8 cellular contexts compared by ENCODE assay signal in the genomic region with DNA sequence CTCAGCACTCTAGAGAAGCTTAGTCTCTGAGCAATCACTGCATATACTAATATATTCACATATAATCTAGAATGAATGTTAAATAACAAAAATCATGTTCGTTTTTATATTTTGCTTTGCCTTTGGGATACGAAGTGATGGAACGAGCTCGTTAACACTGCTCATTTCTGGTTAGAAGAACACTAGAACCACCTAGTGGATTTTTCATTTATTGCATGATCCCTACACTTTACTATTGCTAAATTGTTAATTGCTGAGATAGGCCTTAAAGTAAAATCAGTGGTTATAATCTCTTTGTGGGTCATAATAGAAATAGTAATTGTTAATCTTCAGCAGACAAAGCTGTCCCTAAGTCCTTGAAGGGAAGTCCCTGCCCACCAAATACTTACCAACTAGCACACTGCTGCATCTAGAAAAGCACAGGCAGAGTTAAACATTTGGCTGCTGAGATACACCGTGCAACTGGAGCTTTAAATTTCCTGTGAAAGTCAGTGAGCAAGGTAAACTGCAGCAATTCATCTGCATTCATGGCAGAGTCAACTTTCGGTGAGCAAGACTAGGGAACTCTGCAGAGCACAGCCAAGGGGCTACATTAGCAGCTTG.
DNase-seq lines count a peak whose midpoint lies in the region; ATAC-seq and TF ChIP-seq lines count a peak whose summit lies in the region.

No MANE protein-coding gene starts in this region.

- no peaks in the 10 kb centered on the region for H3K9me3 Mint-ChIP-seq in activated CD8-positive, alpha-beta memory T cell treated with anti-CD3 and anti-CD28 coated beads, Interleukin-2, amount 10 ng/mL, durations not matched to agents 7 days and 5 days (ENCODE audit: low read depth)
- no peaks in the 10 kb centered on the region for H3K9me3 Mint-ChIP-seq in activated naive CD8-positive, alpha-beta T cell treated with anti-CD3 and anti-CD28 coated beads, Interleukin-2, amount 50 U/mL, for 24 hours

- no peaks in the 10 kb centered on the region for H3K36me3 ChIP-seq in H7 (replicated peaks; ENCODE audit: control insufficient read depth, insufficient read depth, low read length)
- no peaks in the 10 kb centered on the region for H3K36me3 ChIP-seq in SJCRH30

- CTCF ChIA-PET in activated CD8-positive, alpha-beta memory T cell treated with anti-CD3 and anti-CD28 coated beads, Interleukin-2, amount 10 ng/mL, durations not matched to agents 7 days and 5 days (lab: Charles Lee) = interaction anchor here (0.7 to 2.8 kb wide), 18 partner anchors 10 to 573 kb away, joined by 3 to 23 read pairs (median 3); a partner anchor contains a TSS

- H3K4me3 ChIP-seq in H7 (ENCODE audit: insufficient read depth, low read depth, low read length) (no peak overlapping the region), SJCRH30 (no peak overlapping the region), fibroblast of villous mesenchyme (ENCODE audit: low read depth, low read length) (no peak overlapping the region), retinal pigment epithelial cell (ENCODE audit: low read length) (no peak overlapping the region)

- peak; percentile 64 for TF ChIP-seq CTCF in fibroblast of villous mesenchyme (IDR thresholded peaks at IDR 0.05; ENCODE audit: insufficient read depth, low read depth, low read length)
- TF ChIP-seq CTCF in retinal pigment epithelial cell (conservative IDR thresholded peaks at IDR 0.05; ENCODE audit: low read depth, low read length) = peak; percentile 62

- H3K4me3 Mint-ChIP-seq in activated CD8-positive, alpha-beta memory T cell treated with anti-CD3 and anti-CD28 coated beads, Interleukin-2, amount 10 ng/mL, durations not matched to agents 7 days and 5 days = no peak overlapping the region
- H3K4me3 Mint-ChIP-seq in activated naive CD8-positive, alpha-beta T cell treated with anti-CD3 and anti-CD28 coated beads, Interleukin-2, amount 50 U/mL, for 24 hours = no peak overlapping the region

- H3K27me3 Mint-ChIP-seq in activated CD8-positive, alpha-beta memory T cell treated with anti-CD3 and anti-CD28 coated beads, Interleukin-2, amount 10 ng/mL, durations not matched to agents 7 days and 5 days = peaks cover 6% of the 10 kb centered on the region
- H3K27me3 Mint-ChIP-seq in activated naive CD8-positive, alpha-beta T cell treated with anti-CD3 and anti-CD28 coated beads, Interleukin-2, amount 50 U/mL, for 24 hours = peaks cover 2% of the 10 kb centered on the region

- H3K4me1 ChIP-seq in SJCRH30 = no peaks in the 10 kb centered on the region

- H3K27ac ChIP-seq in SJCRH30 = no peak overlapping the region

- H3K27me3 ChIP-seq in H7 (ENCODE audit: control insufficient read depth, insufficient read depth, low read length) (no peaks in the 10 kb centered on the region), SJCRH30 (no peaks in the 10 kb centered on the region)

- H3K9me3 ChIP-seq in SJCRH30 (replicated peaks) = no peaks in the 10 kb centered on the region

- ATAC-seq in activated CD8-positive, alpha-beta memory T cell treated with anti-CD3 and anti-CD28 coated beads, Interleukin-2, amount 10 ng/mL, durations not matched to agents 7 days and 5 days = peak; percentile 66
- ATAC-seq in activated naive CD8-positive, alpha-beta T cell treated with anti-CD3 and anti-CD28 coated beads, Interleukin-2, amount 50 U/mL, for 24 hours = no peak

- no peak for DNase-seq in activated CD8-positive, alpha-beta memory T cell treated with anti-CD3 and anti-CD28 coated beads, Interleukin-2, amount 10 ng/mL, durations not matched to agents 7 days and 5 days
- DNase-seq in activated CD8-positive, alpha-beta memory T cell treated with anti-CD3 and anti-CD28 coated beads, Interleukin-2, amount 50 U/mL, for 48 hours = no peak
- DNase-seq in H7 (peak; percentile 27), Kasumi-1 (lab: John Stamatoyannopoulos, UW) (peak; percentile 52 to 68), SJCRH30 (peak; percentile 4 to 64), fibroblast of villous mesenchyme (ENCODE audit: low read depth) (peak; percentile 43), retinal pigment epithelial cell (ENCODE audit: low read depth) (peak; percentile 9)
- DNase-seq in activated naive CD8-positive, alpha-beta T cell treated with anti-CD3 and anti-CD28 coated beads, Interleukin-2, amount 50 U/mL, for 24 hours = no peak

- H3K4me1 Mint-ChIP-seq in activated CD8-positive, alpha-beta memory T cell treated with anti-CD3 and anti-CD28 coated beads, Interleukin-2, amount 10 ng/mL, durations not matched to agents 7 days and 5 days = no peaks in the 10 kb centered on the region
- H3K4me1 Mint-ChIP-seq in activated naive CD8-positive, alpha-beta T cell treated with anti-CD3 and anti-CD28 coated beads, Interleukin-2, amount 50 U/mL, for 24 hours = no peaks in the 10 kb centered on the region

- no peak overlapping the region for H3K27ac Mint-ChIP-seq in activated CD8-positive, alpha-beta memory T cell treated with anti-CD3 and anti-CD28 coated beads, Interleukin-2, amount 10 ng/mL, durations not matched to agents 7 days and 5 days
- H3K27ac Mint-ChIP-seq in activated naive CD8-positive, alpha-beta T cell treated with anti-CD3 and anti-CD28 coated beads, Interleukin-2, amount 50 U/mL, for 24 hours = no peak overlapping the region

- H3K36me3 Mint-ChIP-seq in activated CD8-positive, alpha-beta memory T cell treated with anti-CD3 and anti-CD28 coated beads, Interleukin-2, amount 10 ng/mL, durations not matched to agents 7 days and 5 days = no peaks in the 10 kb centered on the region
- no peaks in the 10 kb centered on the region for H3K36me3 Mint-ChIP-seq in activated naive CD8-positive, alpha-beta T cell treated with anti-CD3 and anti-CD28 coated beads, Interleukin-2, amount 50 U/mL, for 24 hours (ENCODE audit: low read depth)

Comparison
In these comparisons a context has a peak if more than half of its experiments do, and no peak if none do; other contexts are left out.
1. DNase-seq: peak in H7 (single experiment), Kasumi-1 (2 of 2), SJCRH30 (2 of 2), fibroblast of villous mesenchyme (single experiment) and retinal pigment epithelial cell (single experiment); none in activated CD8-positive, alpha-beta memory T cell treated with anti-CD3 and anti-CD28 coated beads, Interleukin-2, amount 10 ng/mL, durations not matched to agents 7 days and 5 days (single experiment), activated CD8-positive, alpha-beta memory T cell treated with anti-CD3 and anti-CD28 coated beads, Interleukin-2, amount 50 U/mL, for 48 hours (single experiment) and activated naive CD8-positive, alpha-beta T cell treated with anti-CD3 and anti-CD28 coated beads, Interleukin-2, amount 50 U/mL, for 24 hours (single experiment).